Comparison of ENCODE assay signal across 2 cellular contexts in genomic region chr1:197195100-197195499, GRCh38.
TF ChIP-seq lines count a peak whose summit lies in the region.

No MANE protein-coding gene starts in this region.

TF ChIP-seq in GM23338, 12 proteins besides CTCF, POLR2A, EP300 and RAD21:
- TF ChIP-seq NANOG (IDR thresholded peaks at IDR 0.05; ENCODE audit: borderline replicate concordance) (no peak), EZH2 (IDR thresholded peaks at IDR 0.05; ENCODE audit: low read depth, unreplicated experiment) (no peak), STAT1 (IDR thresholded peaks at IDR 0.05; ENCODE audit: unreplicated experiment) (no peak), ZNF114 (CRISPR knock-in tag; IDR thresholded peaks at IDR 0.05) (no peak), ZNF331 (CRISPR knock-in tag; IDR thresholded peaks at IDR 0.05; ENCODE audit: low read depth) (no peak), CREB1 (CRISPR knock-in tag; IDR thresholded peaks at IDR 0.05; ENCODE audit: low read depth) (no peak), ZNF462 (CRISPR knock-in tag; IDR thresholded peaks at IDR 0.05) (no peak)

TF ChIP-seq in SK-N-SH, 30 proteins besides CTCF, POLR2A, EP300 and RAD21:
- TF ChIP-seq FOXM1 (IDR thresholded peaks at IDR 0.05; ENCODE audit: low read depth) (no peak), PBX3 (IDR thresholded peaks at IDR 0.05) (peak; percentile 21; the same call in 1 of the 2 replicates), JUND (IDR thresholded peaks at IDR 0.05) (peak; percentile 11; the same call in 1 of the 2 replicates), FOSL2 (IDR thresholded peaks at IDR 0.05; ENCODE audit: borderline replicate concordance, low read depth) (peak; percentile 13; the same call in 1 of the 2 replicates), GABPA (IDR thresholded peaks at IDR 0.05; ENCODE audit: low read depth) (no peak)
